7 cellular contexts compared by ENCODE assay signal in the genomic region with DNA sequence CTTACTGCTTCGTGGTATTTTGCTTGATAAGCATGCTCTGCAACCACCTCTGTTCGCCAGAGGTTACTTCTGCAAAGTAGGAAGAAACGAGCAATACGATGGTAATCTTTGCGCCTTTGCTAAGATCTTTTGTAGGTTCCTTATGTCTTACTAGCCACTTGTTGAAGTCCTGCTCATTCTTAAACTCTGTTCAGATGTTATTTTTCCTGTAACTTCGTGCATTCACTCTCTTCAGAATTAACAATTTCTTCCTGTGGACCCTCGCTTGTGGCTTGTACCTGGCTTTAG. TPM values are rescaled to one million over a fixed set of nuclear protein-coding genes. Genes with fewer than 3 reads are reported as not detected.
DNase-seq lines count a peak whose midpoint lies in the region; ATAC-seq and TF ChIP-seq lines count a peak whose summit lies in the region.

No MANE protein-coding gene starts in this region.

- DNase-seq in activated B cell treated with CpG ODN at 0.5 μM for 24 hours (no peak), NCI-H2196 treated with DMSO at 0.1 percent for 48 hours (lab: John Stamatoyannopoulos, UW; ENCODE audit: unreplicated experiment) (no peak)

- peaks cover 15% of the 10 kb centered on the region for H3K9me3 ChIP-seq in iPS-18a (ENCODE audit: control insufficient read depth, low read depth, low read length)
- H3K9me3 ChIP-seq in subcutaneous abdominal adipose tissue (ENCODE audit: control insufficient read depth in 5 of 5, low read length in 5 of 5) = no peaks in the 10 kb centered on the region

- H3K4me1 ChIP-seq in iPS-18a (ENCODE audit: control insufficient read depth, low read depth, low read length) (peaks cover 9% of the 10 kb centered on the region), subcutaneous abdominal adipose tissue (ENCODE audit: control insufficient read depth in 5 of 5, insufficient read depth in 5 of 5, low read length in 5 of 5) (peaks cover 12 to 42% (median 34%) of the 10 kb centered on the region in 5 donors)

- ATAC-seq in GM18873 (IDR thresholded peaks at IDR 0.05; ENCODE audit: low FRiP score, unreplicated experiment) (peak; percentile 9), HG02981 (IDR thresholded peaks at IDR 0.05; ENCODE audit: unreplicated experiment) (peak; percentile 2), activated B cell treated with CpG ODN at 0.5 μM for 24 hours (ENCODE audit: low read depth) (peak; percentile 20), GM21526 (IDR thresholded peaks at IDR 0.05; ENCODE audit: low FRiP score, unreplicated experiment) (no peak)

- H3K27me3 ChIP-seq in iPS-18a (ENCODE audit: control insufficient read depth, insufficient read depth, low read length) = no peaks in the 10 kb centered on the region
- H3K27me3 ChIP-seq in subcutaneous abdominal adipose tissue (ENCODE audit: control insufficient read depth in 5 of 5, insufficient read depth in 4 of 5, low read length in 5 of 5) = peaks cover 0 to 9% (median 0%) of the 10 kb centered on the region in 5 donors

- H3K4me3 ChIP-seq in iPS-18a (ENCODE audit: low read length) (peak overlapping the region; percentile 96), subcutaneous abdominal adipose tissue (ENCODE audit: low read depth in 1 of 5, low read length in 5 of 5) (peak overlapping the region; percentile 77 to 96 (median 89))

- intact Hi-C loops in activated B cell treated with CpG ODN at 0.5 μM for 24 hours (cut with micrococcal nuclease) = loop anchor here (1.0 kb wide), 1 partner anchor 89 kb away; no protein-coding TSS in a partner anchor

- TF ChIP-seq CTCF in activated B cell treated with CpG ODN at 0.5 μM for 24 hours (IDR thresholded peaks at IDR 0.05) = no peak

- H3K27ac Mint-ChIP-seq in activated B cell treated with CpG ODN at 0.5 μM for 24 hours = peak overlapping the region; percentile 95

- peak overlapping the region; percentile 99 for H3K4me3 Mint-ChIP-seq in activated B cell treated with CpG ODN at 0.5 μM for 24 hours

- no peaks in the 10 kb centered on the region for H3K27me3 Mint-ChIP-seq in activated B cell treated with CpG ODN at 0.5 μM for 24 hours

- peaks cover 36% of the 10 kb centered on the region for H3K36me3 Mint-ChIP-seq in activated B cell treated with CpG ODN at 0.5 μM for 24 hours (ENCODE audit: low read depth)

- H3K9ac ChIP-seq in iPS-18a (ENCODE audit: low read length) (peak overlapping the region; percentile 90), subcutaneous abdominal adipose tissue (ENCODE audit: low read length in 5 of 5) (peak overlapping the region; percentile 87 to 98 (median 96))

- POLR2A ChIA-PET in activated B cell treated with CpG ODN at 0.5 μM for 24 hours (lab: Charles Lee) = interaction anchor here (0.6 to 1.3 kb wide), 7 partner anchors 8 to 1263 kb away, joined by 3 to 8 read pairs (median 5); partner anchors contain the start of genes PHC1 and RIMKLB

- H3K4me1 Mint-ChIP-seq in activated B cell treated with CpG ODN at 0.5 μM for 24 hours = peaks cover 50% of the 10 kb centered on the region

- H3K27ac ChIP-seq in iPS-18a (ENCODE audit: low read length) (peak overlapping the region; percentile 94), subcutaneous abdominal adipose tissue (ENCODE audit: low read depth, low read length) (peak overlapping the region; percentile 92)

- peaks cover 11% of the 10 kb centered on the region for H3K36me3 ChIP-seq in iPS-18a (ENCODE audit: control insufficient read depth, low read depth, low read length)
- H3K36me3 ChIP-seq in subcutaneous abdominal adipose tissue (ENCODE audit: control insufficient read depth in 5 of 5, insufficient read depth in 5 of 5, low read length in 5 of 5) = peaks cover 3 to 17% (median 6%) of the 10 kb centered on the region in 5 donors

- CTCF ChIA-PET in activated B cell treated with CpG ODN at 0.5 μM for 24 hours (lab: Charles Lee) = interaction anchor here (1.0 to 3.1 kb wide), 6 partner anchors 34 to 99 kb away, joined by 3 to 20 read pairs (median 6); partner anchors contain the start of gene PHC1

- H3K9me3 Mint-ChIP-seq in activated B cell treated with CpG ODN at 0.5 μM for 24 hours = no peaks in the 10 kb centered on the region

RNA-seq across cellular contexts. Expression of gene M6PR, which starts 0.8 kb away (rescaled TPM):
- 202 and 229 TPM in 2 replicates for total RNA-seq in activated B cell treated with CpG ODN at 0.5 μM for 24 hours

RNA-seq across cellular contexts. Expression of gene PHC1, which starts 35.9 kb away (rescaled TPM):
- 45.8 and 46.0 TPM in 2 replicates for total RNA-seq in activated B cell treated with CpG ODN at 0.5 μM for 24 hours

RNA-seq across cellular contexts. Expression of gene KLRG1, which starts 39.1 kb away (rescaled TPM):
- 1.9 and 3.1 TPM in 2 replicates for total RNA-seq in activated B cell treated with CpG ODN at 0.5 μM for 24 hours
